In genomic region chr15:33019354-33019981, GRCh38 we compare ENCODE assay signal across 7 cellular contexts.
"Had no signal": no experiment of that assay in that cellular context is flagged by ENCODE, and none has a peak within 500 bp of the region (broad histone marks: within the 10 kb centered on the region; RNA-seq: fewer than 3 reads in every experiment).

No MANE protein-coding gene starts in this region.

- ATAC-seq: HepG2, K562 had no signal

- H3K27ac ChIP-seq: HL-60 had no signal

- H3K4me3 Mint-ChIP-seq: IgD-negative memory B cell had no signal

- H3K27ac Mint-ChIP-seq: IgD-negative memory B cell had no signal

- H3K9me3 Mint-ChIP-seq: IgD-negative memory B cell had no signal

- DNase-seq: IMR-90, KBM-7, KG1 had no signal

- H3K4me1 Mint-ChIP-seq: IgD-negative memory B cell had no signal

- H3K4me3 ChIP-seq: K562 had no signal
